Comparison of ENCODE assay signal across 1 cellular context in the genomic region with DNA sequence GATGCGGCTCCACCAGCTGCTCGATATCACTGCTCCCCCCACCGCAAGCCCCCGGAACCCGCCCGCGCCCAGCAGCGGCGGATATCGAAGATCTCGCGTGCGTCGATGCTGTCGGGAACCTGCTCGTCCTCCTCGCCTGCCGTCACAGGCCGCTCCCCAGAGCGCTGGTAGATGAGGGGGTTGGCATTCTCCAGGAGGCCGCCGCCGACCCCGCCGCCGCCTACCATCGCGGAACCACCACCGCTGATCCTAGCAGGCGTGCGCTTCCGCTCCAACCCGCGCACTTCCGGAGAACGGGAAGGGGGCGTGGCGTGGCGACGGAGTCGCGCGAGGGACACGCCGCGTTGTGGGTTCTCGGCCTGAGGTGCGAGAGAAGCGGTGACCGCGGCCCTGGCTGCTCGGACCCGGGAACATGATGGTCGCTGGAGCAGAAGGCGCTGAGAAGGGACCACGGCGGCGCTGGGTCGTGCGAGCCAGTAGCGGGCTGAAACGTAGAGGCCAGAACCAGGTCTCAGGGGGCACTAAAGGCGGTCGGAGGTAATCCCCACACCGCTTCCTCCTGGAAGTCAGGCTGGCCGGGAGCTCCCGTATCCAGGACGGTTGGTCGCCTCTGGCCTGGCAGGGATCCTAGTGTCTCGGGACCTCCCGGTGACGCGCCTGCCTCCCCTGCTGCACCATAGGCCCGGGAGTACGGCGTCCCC.
TF ChIP-seq lines count a peak whose summit lies in the region.

A gene (minus strand): TSS at position 265 of the 701 bp plus-strand sequence. CDS start 38 bp downstream, at position 227.

TF ChIP-seq in K562, 482 proteins besides CTCF, POLR2A, EP300 and RAD21 (continued from another document and continues in another):
- TF ChIP-seq, protein P1, sequence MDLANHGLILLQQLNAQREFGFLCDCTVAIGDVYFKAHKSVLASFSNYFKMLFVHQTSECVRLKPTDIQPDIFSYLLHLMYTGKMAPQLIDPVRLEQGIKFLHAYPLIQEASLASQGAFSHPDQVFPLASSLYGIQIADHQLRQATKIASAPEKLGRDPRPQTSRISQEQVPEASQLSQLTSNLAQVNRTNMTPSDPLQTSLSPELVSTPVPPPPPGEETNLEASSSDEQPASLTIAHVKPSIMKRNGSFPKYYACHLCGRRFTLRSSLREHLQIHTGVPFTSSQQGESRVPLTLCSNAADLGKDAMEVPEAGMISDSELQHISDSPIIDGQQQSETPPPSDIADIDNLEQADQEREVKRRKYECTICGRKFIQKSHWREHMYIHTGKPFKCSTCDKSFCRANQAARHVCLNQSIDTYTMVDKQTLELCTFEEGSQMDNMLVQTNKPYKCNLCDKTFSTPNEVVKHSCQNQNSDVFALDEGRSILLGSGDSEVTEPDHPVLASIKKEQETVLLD (IDR thresholded peaks at IDR 0.05), result no peak
- TF ChIP-seq, protein P2, sequence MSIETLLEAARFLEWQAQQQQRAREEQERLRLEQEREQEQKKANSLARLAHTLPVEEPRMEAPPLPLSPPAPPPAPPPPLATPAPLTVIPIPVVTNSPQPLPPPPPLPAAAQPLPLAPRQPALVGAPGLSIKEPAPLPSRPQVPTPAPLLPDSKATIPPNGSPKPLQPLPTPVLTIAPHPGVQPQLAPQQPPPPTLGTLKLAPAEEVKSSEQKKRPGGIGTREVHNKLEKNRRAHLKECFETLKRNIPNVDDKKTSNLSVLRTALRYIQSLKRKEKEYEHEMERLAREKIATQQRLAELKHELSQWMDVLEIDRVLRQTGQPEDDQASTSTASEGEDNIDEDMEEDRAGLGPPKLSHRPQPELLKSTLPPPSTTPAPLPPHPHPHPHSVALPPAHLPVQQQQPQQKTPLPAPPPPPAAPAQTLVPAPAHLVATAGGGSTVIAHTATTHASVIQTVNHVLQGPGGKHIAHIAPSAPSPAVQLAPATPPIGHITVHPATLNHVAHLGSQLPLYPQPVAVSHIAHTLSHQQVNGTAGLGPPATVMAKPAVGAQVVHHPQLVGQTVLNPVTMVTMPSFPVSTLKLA (conservative IDR thresholded peaks at IDR 0.05), result peak; percentile 77 to 91
- TF ChIP-seq, protein P3, sequence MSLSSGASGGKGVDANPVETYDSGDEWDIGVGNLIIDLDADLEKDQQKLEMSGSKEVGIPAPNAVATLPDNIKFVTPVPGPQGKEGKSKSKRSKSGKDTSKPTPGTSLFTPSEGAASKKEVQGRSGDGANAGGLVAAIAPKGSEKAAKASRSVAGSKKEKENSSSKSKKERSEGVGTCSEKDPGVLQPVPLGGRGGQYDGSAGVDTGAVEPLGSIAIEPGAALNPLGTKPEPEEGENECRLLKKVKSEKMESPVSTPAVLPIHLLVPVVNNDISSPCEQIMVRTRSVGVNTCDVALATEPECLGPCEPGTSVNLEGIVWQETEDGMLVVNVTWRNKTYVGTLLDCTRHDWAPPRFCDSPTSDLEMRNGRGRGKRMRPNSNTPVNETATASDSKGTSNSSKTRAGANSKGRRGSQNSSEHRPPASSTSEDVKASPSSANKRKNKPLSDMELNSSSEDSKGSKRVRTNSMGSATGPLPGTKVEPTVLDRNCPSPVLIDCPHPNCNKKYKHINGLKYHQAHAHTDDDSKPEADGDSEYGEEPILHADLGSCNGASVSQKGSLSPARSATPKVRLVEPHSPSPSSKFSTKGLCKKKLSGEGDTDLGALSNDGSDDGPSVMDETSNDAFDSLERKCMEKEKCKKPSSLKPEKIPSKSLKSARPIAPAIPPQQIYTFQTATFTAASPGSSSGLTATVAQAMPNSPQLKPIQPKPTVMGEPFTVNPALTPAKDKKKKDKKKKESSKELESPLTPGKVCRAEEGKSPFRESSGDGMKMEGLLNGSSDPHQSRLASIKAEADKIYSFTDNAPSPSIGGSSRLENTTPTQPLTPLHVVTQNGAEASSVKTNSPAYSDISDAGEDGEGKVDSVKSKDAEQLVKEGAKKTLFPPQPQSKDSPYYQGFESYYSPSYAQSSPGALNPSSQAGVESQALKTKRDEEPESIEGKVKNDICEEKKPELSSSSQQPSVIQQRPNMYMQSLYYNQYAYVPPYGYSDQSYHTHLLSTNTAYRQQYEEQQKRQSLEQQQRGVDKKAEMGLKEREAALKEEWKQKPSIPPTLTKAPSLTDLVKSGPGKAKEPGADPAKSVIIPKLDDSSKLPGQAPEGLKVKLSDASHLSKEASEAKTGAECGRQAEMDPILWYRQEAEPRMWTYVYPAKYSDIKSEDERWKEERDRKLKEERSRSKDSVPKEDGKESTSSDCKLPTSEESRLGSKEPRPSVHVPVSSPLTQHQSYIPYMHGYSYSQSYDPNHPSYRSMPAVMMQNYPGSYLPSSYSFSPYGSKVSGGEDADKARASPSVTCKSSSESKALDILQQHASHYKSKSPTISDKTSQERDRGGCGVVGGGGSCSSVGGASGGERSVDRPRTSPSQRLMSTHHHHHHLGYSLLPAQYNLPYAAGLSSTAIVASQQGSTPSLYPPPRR (CRISPR knock-in tag; IDR thresholded peaks at IDR 0.05; ENCODE audit: borderline replicate concordance), result no peak
- no peak for TF ChIP-seq SNIP1 (IDR thresholded peaks at IDR 0.05; ENCODE audit: low read depth)
- TF ChIP-seq, protein P4, sequence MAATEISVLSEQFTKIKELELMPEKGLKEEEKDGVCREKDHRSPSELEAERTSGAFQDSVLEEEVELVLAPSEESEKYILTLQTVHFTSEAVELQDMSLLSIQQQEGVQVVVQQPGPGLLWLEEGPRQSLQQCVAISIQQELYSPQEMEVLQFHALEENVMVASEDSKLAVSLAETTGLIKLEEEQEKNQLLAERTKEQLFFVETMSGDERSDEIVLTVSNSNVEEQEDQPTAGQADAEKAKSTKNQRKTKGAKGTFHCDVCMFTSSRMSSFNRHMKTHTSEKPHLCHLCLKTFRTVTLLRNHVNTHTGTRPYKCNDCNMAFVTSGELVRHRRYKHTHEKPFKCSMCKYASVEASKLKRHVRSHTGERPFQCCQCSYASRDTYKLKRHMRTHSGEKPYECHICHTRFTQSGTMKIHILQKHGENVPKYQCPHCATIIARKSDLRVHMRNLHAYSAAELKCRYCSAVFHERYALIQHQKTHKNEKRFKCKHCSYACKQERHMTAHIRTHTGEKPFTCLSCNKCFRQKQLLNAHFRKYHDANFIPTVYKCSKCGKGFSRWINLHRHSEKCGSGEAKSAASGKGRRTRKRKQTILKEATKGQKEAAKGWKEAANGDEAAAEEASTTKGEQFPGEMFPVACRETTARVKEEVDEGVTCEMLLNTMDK (IDR thresholded peaks at IDR 0.05; ENCODE audit: borderline replicate concordance, insufficient read depth, low read depth, low read length, poor library complexity, severe bottlenecking), result no peak
- TF ChIP-seq, protein P5, sequence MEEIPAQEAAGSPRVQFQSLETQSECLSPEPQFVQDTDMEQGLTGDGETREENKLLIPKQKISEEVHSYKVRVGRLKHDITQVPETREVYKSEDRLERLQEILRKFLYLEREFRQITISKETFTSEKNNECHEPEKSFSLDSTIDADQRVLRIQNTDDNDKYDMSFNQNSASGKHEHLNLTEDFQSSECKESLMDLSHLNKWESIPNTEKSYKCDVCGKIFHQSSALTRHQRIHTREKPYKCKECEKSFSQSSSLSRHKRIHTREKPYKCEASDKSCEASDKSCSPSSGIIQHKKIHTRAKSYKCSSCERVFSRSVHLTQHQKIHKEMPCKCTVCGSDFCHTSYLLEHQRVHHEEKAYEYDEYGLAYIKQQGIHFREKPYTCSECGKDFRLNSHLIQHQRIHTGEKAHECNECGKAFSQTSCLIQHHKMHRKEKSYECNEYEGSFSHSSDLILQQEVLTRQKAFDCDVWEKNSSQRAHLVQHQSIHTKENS (CRISPR knock-in tag; IDR thresholded peaks at IDR 0.05), result no peak
- TF ChIP-seq TCF7 (IDR thresholded peaks at IDR 0.05; ENCODE audit: borderline replicate concordance), result no peak
- TF ChIP-seq, protein P6, sequence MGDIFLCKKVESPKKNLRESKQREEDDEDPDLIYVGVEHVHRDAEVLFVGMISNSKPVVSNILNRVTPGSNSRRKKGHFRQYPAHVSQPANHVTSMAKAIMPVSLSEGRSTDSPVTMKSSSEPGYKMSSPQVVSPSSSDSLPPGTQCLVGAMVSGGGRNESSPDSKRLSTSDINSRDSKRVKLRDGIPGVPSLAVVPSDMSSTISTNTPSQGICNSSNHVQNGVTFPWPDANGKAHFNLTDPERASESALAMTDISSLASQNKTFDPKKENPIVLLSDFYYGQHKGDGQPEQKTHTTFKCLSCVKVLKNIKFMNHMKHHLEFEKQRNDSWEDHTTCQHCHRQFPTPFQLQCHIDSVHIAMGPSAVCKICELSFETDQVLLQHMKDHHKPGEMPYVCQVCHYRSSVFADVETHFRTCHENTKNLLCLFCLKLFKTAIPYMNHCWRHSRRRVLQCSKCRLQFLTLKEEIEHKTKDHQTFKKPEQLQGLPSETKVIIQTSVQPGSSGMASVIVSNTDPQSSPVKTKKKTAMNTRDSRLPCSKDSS (IDR thresholded peaks at IDR 0.05; ENCODE audit: low read depth, partially characterized antibody), result no peak
- no peak for TF ChIP-seq HNRNPH1 (optimal IDR thresholded peaks at IDR 0.05; ENCODE audit: low read depth, low read length)
- peak; percentile 84 for TF ChIP-seq RBBP5 (IDR thresholded peaks at IDR 0.05; ENCODE audit: borderline replicate concordance, insufficient read depth, low read length, poor library complexity, severe bottlenecking)
- no peak for TF ChIP-seq MTF1 (CRISPR knock-in tag; IDR thresholded peaks at IDR 0.05; ENCODE audit: borderline replicate concordance)
- TF ChIP-seq, protein P7, sequence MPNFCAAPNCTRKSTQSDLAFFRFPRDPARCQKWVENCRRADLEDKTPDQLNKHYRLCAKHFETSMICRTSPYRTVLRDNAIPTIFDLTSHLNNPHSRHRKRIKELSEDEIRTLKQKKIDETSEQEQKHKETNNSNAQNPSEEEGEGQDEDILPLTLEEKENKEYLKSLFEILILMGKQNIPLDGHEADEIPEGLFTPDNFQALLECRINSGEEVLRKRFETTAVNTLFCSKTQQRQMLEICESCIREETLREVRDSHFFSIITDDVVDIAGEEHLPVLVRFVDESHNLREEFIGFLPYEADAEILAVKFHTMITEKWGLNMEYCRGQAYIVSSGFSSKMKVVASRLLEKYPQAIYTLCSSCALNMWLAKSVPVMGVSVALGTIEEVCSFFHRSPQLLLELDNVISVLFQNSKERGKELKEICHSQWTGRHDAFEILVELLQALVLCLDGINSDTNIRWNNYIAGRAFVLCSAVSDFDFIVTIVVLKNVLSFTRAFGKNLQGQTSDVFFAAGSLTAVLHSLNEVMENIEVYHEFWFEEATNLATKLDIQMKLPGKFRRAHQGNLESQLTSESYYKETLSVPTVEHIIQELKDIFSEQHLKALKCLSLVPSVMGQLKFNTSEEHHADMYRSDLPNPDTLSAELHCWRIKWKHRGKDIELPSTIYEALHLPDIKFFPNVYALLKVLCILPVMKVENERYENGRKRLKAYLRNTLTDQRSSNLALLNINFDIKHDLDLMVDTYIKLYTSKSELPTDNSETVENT (CRISPR knock-in tag; IDR thresholded peaks at IDR 0.05), result no peak
- no peak for TF ChIP-seq ZNF444 (CRISPR knock-in tag; IDR thresholded peaks at IDR 0.05)
- TF ChIP-seq, protein P8, sequence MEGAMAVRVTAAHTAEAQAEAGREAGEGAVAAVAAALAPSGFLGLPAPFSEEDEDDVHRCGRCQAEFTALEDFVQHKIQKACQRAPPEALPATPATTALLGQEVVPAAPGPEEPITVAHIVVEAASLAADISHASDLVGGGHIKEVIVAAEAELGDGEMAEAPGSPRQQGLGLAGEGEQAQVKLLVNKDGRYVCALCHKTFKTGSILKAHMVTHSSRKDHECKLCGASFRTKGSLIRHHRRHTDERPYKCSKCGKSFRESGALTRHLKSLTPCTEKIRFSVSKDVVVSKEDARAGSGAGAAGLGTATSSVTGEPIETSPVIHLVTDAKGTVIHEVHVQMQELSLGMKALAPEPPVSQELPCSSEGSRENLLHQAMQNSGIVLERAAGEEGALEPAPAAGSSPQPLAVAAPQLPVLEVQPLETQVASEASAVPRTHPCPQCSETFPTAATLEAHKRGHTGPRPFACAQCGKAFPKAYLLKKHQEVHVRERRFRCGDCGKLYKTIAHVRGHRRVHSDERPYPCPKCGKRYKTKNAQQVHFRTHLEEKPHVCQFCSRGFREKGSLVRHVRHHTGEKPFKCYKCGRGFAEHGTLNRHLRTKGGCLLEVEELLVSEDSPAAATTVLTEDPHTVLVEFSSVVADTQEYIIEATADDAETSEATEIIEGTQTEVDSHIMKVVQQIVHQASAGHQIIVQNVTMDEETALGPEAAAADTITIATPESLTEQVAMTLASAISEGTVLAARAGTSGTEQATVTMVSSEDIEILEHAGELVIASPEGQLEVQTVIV (CRISPR knock-in tag; IDR thresholded peaks at IDR 0.05; ENCODE audit: borderline replicate concordance), result no peak
- TF ChIP-seq, protein P9, sequence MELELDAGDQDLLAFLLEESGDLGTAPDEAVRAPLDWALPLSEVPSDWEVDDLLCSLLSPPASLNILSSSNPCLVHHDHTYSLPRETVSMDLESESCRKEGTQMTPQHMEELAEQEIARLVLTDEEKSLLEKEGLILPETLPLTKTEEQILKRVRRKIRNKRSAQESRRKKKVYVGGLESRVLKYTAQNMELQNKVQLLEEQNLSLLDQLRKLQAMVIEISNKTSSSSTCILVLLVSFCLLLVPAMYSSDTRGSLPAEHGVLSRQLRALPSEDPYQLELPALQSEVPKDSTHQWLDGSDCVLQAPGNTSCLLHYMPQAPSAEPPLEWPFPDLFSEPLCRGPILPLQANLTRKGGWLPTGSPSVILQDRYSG (tag; conservative IDR thresholded peaks at IDR 0.05; ENCODE audit: low read depth), result no peak
- TF ChIP-seq HDAC1 (IDR thresholded peaks at IDR 0.05), result peak in 1 of 2 experiments; percentile 85; a peak in 2 of 4 replicates
- no peak for TF ChIP-seq HEY1 (CRISPR knock-in tag; IDR thresholded peaks at IDR 0.05; ENCODE audit: borderline replicate concordance)
- TF ChIP-seq MCM2 (IDR thresholded peaks at IDR 0.05; ENCODE audit: low read depth), result no peak
- TF ChIP-seq ARID1B (IDR thresholded peaks at IDR 0.05), result peak; percentile 15; the same call in 1 of the 2 replicates
- TF ChIP-seq, protein P10, sequence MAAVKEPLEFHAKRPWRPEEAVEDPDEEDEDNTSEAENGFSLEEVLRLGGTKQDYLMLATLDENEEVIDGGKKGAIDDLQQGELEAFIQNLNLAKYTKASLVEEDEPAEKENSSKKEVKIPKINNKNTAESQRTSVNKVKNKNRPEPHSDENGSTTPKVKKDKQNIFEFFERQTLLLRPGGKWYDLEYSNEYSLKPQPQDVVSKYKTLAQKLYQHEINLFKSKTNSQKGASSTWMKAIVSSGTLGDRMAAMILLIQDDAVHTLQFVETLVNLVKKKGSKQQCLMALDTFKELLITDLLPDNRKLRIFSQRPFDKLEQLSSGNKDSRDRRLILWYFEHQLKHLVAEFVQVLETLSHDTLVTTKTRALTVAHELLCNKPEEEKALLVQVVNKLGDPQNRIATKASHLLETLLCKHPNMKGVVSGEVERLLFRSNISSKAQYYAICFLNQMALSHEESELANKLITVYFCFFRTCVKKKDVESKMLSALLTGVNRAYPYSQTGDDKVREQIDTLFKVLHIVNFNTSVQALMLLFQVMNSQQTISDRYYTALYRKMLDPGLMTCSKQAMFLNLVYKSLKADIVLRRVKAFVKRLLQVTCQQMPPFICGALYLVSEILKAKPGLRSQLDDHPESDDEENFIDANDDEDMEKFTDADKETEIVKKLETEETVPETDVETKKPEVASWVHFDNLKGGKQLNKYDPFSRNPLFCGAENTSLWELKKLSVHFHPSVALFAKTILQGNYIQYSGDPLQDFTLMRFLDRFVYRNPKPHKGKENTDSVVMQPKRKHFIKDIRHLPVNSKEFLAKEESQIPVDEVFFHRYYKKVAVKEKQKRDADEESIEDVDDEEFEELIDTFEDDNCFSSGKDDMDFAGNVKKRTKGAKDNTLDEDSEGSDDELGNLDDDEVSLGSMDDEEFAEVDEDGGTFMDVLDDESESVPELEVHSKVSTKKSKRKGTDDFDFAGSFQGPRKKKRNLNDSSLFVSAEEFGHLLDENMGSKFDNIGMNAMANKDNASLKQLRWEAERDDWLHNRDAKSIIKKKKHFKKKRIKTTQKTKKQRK (IDR thresholded peaks at IDR 0.05; ENCODE audit: borderline replicate concordance, low read depth, low read length), result no peak
- TF ChIP-seq ZNF699 (CRISPR knock-in tag; IDR thresholded peaks at IDR 0.05; ENCODE audit: insufficient replicate concordance), result no peak
- TF ChIP-seq KHSRP (IDR thresholded peaks at IDR 0.05), result no peak
- no peak for TF ChIP-seq EHMT2 (IDR thresholded peaks at IDR 0.05)
